ENCODE assay signal across 21 cellular contexts in genomic region chr4:139600662-139601061, GRCh38.
"Had no signal": no experiment of that assay in that cellular context is flagged by ENCODE, and none has a peak within 500 bp of the region (broad histone marks: within the 10 kb centered on the region; RNA-seq: fewer than 3 reads in every experiment).

No MANE protein-coding gene starts in this region.

- H3K79me2 ChIP-seq: hepatocyte had no signal

- H3K4me3 Mint-ChIP-seq: dendritic cell treated with granulocyte-macrophage colony-stimulating factor and Interleukin-4, amounts not matched to agents 40 ng/mL and 50 ng/mL, for 4 days; naive thymus-derived CD4-positive, alpha-beta T cell; stimulated activated memory B cell treated with anti-CD40 and anti-IgM and Interleukin-4, amounts not matched to agents 10 μg/mL and 1 μg/mL and 100 μg/mL, for 72 hours; stimulated activated naive CD8-positive, alpha-beta T cell treated with anti-CD3 and anti-CD28 coated beads, Interleukin-15, Interleukin-2, amounts not matched to agents 100 ng/mL and 50 ng/mL, for 24 hours had no signal

- ATAC-seq: left cardiac atrium; naive thymus-derived CD4-positive, alpha-beta T cell; sciatic nerve; stimulated activated memory B cell treated with anti-CD40 and anti-IgM and Interleukin-4, amounts not matched to agents 10 μg/mL and 1 μg/mL and 100 μg/mL, for 72 hours had no signal

- H3K9me3 ChIP-seq: left ventricle myocardium inferior, neutrophil, spleen, tibial artery, upper lobe of left lung, uterus had no signal

- DNase-seq: foreskin melanocyte; head of caudate nucleus; kidney; left cardiac atrium; left ventricle myocardium inferior; mesendoderm; naive thymus-derived CD4-positive, alpha-beta T cell; spleen; stimulated activated CD4-positive, alpha-beta T cell treated with anti-CD3 and anti-CD28 coated beads, Interleukin-15, amount 100 ng/mL, for 24 hours; stimulated activated CD4-positive, alpha-beta T cell treated with anti-CD3 and anti-CD28 coated beads, Interleukin-1b, Interleukin-23, amount 100 ng/mL, for 48 hours; stimulated activated CD4-positive, alpha-beta T cell treated with anti-CD3 and anti-CD28 coated beads, Interleukin-4, amount 100 ng/mL, for 24 hours; tibial artery; upper lobe of left lung; uterus had no signal

- H3K36me3 Mint-ChIP-seq: naive thymus-derived CD4-positive, alpha-beta T cell; stimulated activated memory B cell treated with anti-CD40 and anti-IgM and Interleukin-4, amounts not matched to agents 10 μg/mL and 1 μg/mL and 100 μg/mL, for 72 hours had no signal

- H3K4me2 ChIP-seq: hepatocyte had no signal

- H2AFZ ChIP-seq: hepatocyte had no signal

- H3K4me3 ChIP-seq: hepatocyte, left ventricle myocardium inferior, lung, spleen, tibial artery, upper lobe of left lung, uterus had no signal

- H3K4me1 ChIP-seq: uterus had no signal

- H3K36me3 ChIP-seq: left ventricle myocardium inferior, neutrophil, spleen, tibial artery, upper lobe of left lung, uterus had no signal

- H3K27me3 ChIP-seq: hepatocyte, upper lobe of left lung, uterus had no signal

- H3K27ac ChIP-seq: hepatocyte, left ventricle myocardium inferior, neutrophil, spleen, tibial artery, upper lobe of left lung, uterus had no signal

- H3K27ac Mint-ChIP-seq: dendritic cell treated with granulocyte-macrophage colony-stimulating factor and Interleukin-4, amounts not matched to agents 40 ng/mL and 50 ng/mL, for 4 days; naive thymus-derived CD4-positive, alpha-beta T cell; stimulated activated memory B cell treated with anti-CD40 and anti-IgM and Interleukin-4, amounts not matched to agents 10 μg/mL and 1 μg/mL and 100 μg/mL, for 72 hours; stimulated activated naive CD8-positive, alpha-beta T cell treated with anti-CD3 and anti-CD28 coated beads, Interleukin-15, Interleukin-2, amounts not matched to agents 100 ng/mL and 50 ng/mL, for 24 hours had no signal

- H3K9me3 Mint-ChIP-seq: dendritic cell treated with granulocyte-macrophage colony-stimulating factor and Interleukin-4, amounts not matched to agents 40 ng/mL and 50 ng/mL, for 4 days; stimulated activated naive CD8-positive, alpha-beta T cell treated with anti-CD3 and anti-CD28 coated beads, Interleukin-15, Interleukin-2, amounts not matched to agents 100 ng/mL and 50 ng/mL, for 24 hours had no signal
